In genomic region chr20:17505664-17506517, GRCh38 we compare ENCODE assay signal across 9 cellular contexts. TPM values are rescaled to one million over a fixed set of nuclear protein-coding genes. Genes with fewer than 3 reads are reported as not detected.
DNase-seq lines count a peak whose midpoint lies in the region; ATAC-seq and TF ChIP-seq lines count a peak whose summit lies in the region.
"Had no signal": no experiment of that assay in that cellular context is flagged by ENCODE, and none has a peak within 500 bp of the region (broad histone marks: within the 10 kb centered on the region; RNA-seq: fewer than 3 reads in every experiment).

No MANE protein-coding gene starts in this region.

- H3K4me1 ChIP-seq in OCI-LY3 (ENCODE audit: low read length), result peaks cover 11% of the 10 kb centered on the region
- H3K4me1 ChIP-seq in adipocyte (ENCODE audit: control insufficient read depth, insufficient read depth, low read length), result no peaks in the 10 kb centered on the region
- H3K4me1 ChIP-seq in lower lobe of right lung, result peaks cover 6% of the 10 kb centered on the region

- DNase-seq in adipocyte (ENCODE audit: low read depth) (peak; percentile 36), lower lobe of right lung (peak; percentile 55), NOMO-1 treated with DMSO at 0.1 percent for 48 hours (lab: John Stamatoyannopoulos, UW; ENCODE audit: unreplicated experiment) (no peak), HT-29 (ENCODE audit: low spot score) (no peak)
- peak; percentile 41 to 77 for DNase-seq in stimulated activated CD8-positive, alpha-beta memory T cell treated with anti-CD3 and anti-CD28 coated beads, Interleukin-7, amount 100 ng/mL, for 48 hours (ENCODE audit: extremely low read depth in 1 of 2, low read depth in 1 of 2)

- H3K4me3 ChIP-seq in OCI-LY3 (ENCODE audit: low read length), result peak overlapping the region; percentile 83
- peak overlapping the region; percentile 80 for H3K4me3 ChIP-seq in adipocyte (ENCODE audit: low read length)
- peak overlapping the region; percentile 65 for H3K4me3 ChIP-seq in lower lobe of right lung

- no peak for TF ChIP-seq CTCF in OCI-LY3 (IDR thresholded peaks at IDR 0.05; ENCODE audit: low read depth, low read length)
- TF ChIP-seq CTCF in lower lobe of right lung (IDR thresholded peaks at IDR 0.05), result no peak

- intact Hi-C loops in lower lobe of right lung (cut with DNase I), result no loop called here

- H3K4me2 ChIP-seq in OCI-LY3 (ENCODE audit: low read length), result peak overlapping the region; percentile 99

- H3K27me3 ChIP-seq in OCI-LY3 (ENCODE audit: low read depth, low read length) (peaks cover 39% of the 10 kb centered on the region), adipocyte (replicated peaks; ENCODE audit: control insufficient read depth, insufficient read depth, low read length) (peaks cover 17% of the 10 kb centered on the region), lower lobe of right lung (ENCODE audit: low read depth) (no peaks in the 10 kb centered on the region)
- H3K27me3 ChIP-seq: ovary had no signal

- H3K36me3 ChIP-seq in OCI-LY3 (replicated peaks; ENCODE audit: low read depth, low read length), result no peaks in the 10 kb centered on the region
- no peaks in the 10 kb centered on the region for H3K36me3 ChIP-seq in adipocyte (ENCODE audit: control insufficient read depth, insufficient read depth, low read length, severe bottlenecking)
- no peaks in the 10 kb centered on the region for H3K36me3 ChIP-seq in lower lobe of right lung
- H3K36me3 ChIP-seq: ovary had no signal

- H3K9me3 ChIP-seq in OCI-LY3 (ENCODE audit: insufficient read depth, low read length) (no peaks in the 10 kb centered on the region), adipocyte (ENCODE audit: control insufficient read depth, low read length) (no peaks in the 10 kb centered on the region), lower lobe of right lung (no peaks in the 10 kb centered on the region)
- H3K9me3 ChIP-seq: ovary had no signal

- no peaks in the 10 kb centered on the region for H4K20me1 ChIP-seq in OCI-LY3 (ENCODE audit: insufficient read depth, low read length)

- peak overlapping the region; percentile 53 for H3K9ac ChIP-seq in OCI-LY3 (ENCODE audit: low read length)
- H3K9ac ChIP-seq in adipocyte (ENCODE audit: low read length), result peak overlapping the region; percentile 74

- peak overlapping the region; percentile 59 for H2AFZ ChIP-seq in OCI-LY3 (ENCODE audit: low read depth, low read length)

- no peaks in the 10 kb centered on the region for H3K79me2 ChIP-seq in OCI-LY3 (ENCODE audit: low read length)

- peak; percentile 15 for ATAC-seq in GM19035 (IDR thresholded peaks at IDR 0.05; ENCODE audit: unreplicated experiment)
- ATAC-seq in lower lobe of right lung, result peak; percentile 28 to 32
- ATAC-seq in HG03280 (IDR thresholded peaks at IDR 0.05; ENCODE audit: unreplicated experiment), result no peak

- H3K27ac ChIP-seq in OCI-LY3 (ENCODE audit: low read length), result no peak overlapping the region
- peak overlapping the region; percentile 70 for H3K27ac ChIP-seq in lower lobe of right lung

RNA-seq across cellular contexts. Expression of gene BFSP1, which starts 25.3 kb away (rescaled TPM):
- total RNA-seq in lower lobe of right lung, result 2.4 TPM
- 0.81 and 1.4 TPM in 2 replicates for total RNA-seq in HT-29 (2014; rRNA removed; shearing (Covaris generic))

Comparison
In these comparisons a context has a peak if more than half of its experiments do, and no peak if none do; other contexts are left out.
1. DNase-seq: peak in adipocyte (single experiment), lower lobe of right lung (single experiment) and stimulated activated CD8-positive, alpha-beta memory T cell treated with anti-CD3 and anti-CD28 coated beads, Interleukin-7, amount 100 ng/mL, for 48 hours (2 of 2); none in NOMO-1 treated with DMSO at 0.1 percent for 48 hours (single experiment) and HT-29 (single experiment).
2. Peak in every context shown above with its lines, with median percentiles within 50 percentile points of each other: H3K4me3 ChIP-seq.